In the genomic region with DNA sequence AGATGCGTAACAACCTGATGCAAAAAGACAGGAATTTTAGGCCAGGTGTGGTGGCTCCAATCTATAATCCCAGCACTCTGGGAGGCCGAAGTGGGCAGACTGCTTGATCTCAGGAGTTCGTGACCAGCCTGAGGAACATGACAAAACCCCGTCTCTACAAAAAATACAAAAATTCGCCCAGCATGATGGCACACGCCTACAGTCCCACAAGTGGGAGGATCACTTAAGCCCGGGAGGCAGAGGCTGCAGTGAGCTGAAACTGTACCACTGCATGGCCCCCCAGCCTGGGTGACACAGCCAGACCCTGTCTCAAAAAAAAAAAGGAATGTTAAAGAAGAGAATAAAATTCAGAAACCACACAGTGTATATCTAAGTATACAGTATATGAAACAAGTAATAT, we compare ENCODE assay signal across 23 cellular contexts. TPM values are rescaled to one million over a fixed set of nuclear protein-coding genes. Genes with fewer than 3 reads are reported as not detected.
DNase-seq lines count a peak whose midpoint lies in the region; TF ChIP-seq lines count a peak whose summit lies in the region.
"Had no signal": no experiment of that assay in that cellular context is flagged by ENCODE, and none has a peak within 500 bp of the region (broad histone marks: within the 10 kb centered on the region; RNA-seq: fewer than 3 reads in every experiment).

No MANE protein-coding gene starts in this region.

- CTCF ChIA-PET in HEK293 (lab: Yijun Ruan, JAX), result no interaction called here

- H3K4me3 ChIP-seq in HEK293 (ENCODE audit: low read depth, low read length) (no peak overlapping the region), epithelial cell of esophagus (ENCODE audit: low read length) (no peak overlapping the region)
- H3K4me3 ChIP-seq: A549; BLaER1 treated with 17β-estradiol and CSF1 and Interleukin-3, amounts not matched to agents 10 nM and 100 nM; GM12878; MG63 had no signal

- H3K4me3 Mint-ChIP-seq in activated T-helper 1 cell treated with anti-CD3 and anti-CD28 coated beads, Interleukin-12 subunit alpha, Interleukin-12 subunit beta, Interleukin-2, Interleukin-4 antibody, amounts not matched to agents 30 ng/mL and 10 ng/mL and 1 ng/mL, durations not matched to agents 14 hours and 24 hours and 36 hours, result no peak overlapping the region
- H3K4me3 Mint-ChIP-seq in neural crest cell, result no peak overlapping the region
- H3K4me3 Mint-ChIP-seq: CD8-positive, alpha-beta T cell had no signal

- H3K9me3 Mint-ChIP-seq in activated T-helper 1 cell treated with anti-CD3 and anti-CD28 coated beads, Interleukin-12 subunit alpha, Interleukin-12 subunit beta, Interleukin-2, Interleukin-4 antibody, amounts not matched to agents 30 ng/mL and 10 ng/mL and 1 ng/mL, durations not matched to agents 14 hours and 24 hours and 36 hours, result no peaks in the 10 kb centered on the region
- no peaks in the 10 kb centered on the region for H3K9me3 Mint-ChIP-seq in neural crest cell
- H3K9me3 Mint-ChIP-seq: CD8-positive, alpha-beta T cell had no signal

- no peaks in the 10 kb centered on the region for H3K27me3 Mint-ChIP-seq in activated T-helper 1 cell treated with anti-CD3 and anti-CD28 coated beads, Interleukin-12 subunit alpha, Interleukin-12 subunit beta, Interleukin-2, Interleukin-4 antibody, amounts not matched to agents 30 ng/mL and 10 ng/mL and 1 ng/mL, durations not matched to agents 14 hours and 24 hours and 36 hours (ENCODE audit: insufficient read depth)
- no peaks in the 10 kb centered on the region for H3K27me3 Mint-ChIP-seq in neural crest cell (ENCODE audit: low read depth)

- H3K27ac Mint-ChIP-seq in activated T-helper 1 cell treated with anti-CD3 and anti-CD28 coated beads, Interleukin-12 subunit alpha, Interleukin-12 subunit beta, Interleukin-2, Interleukin-4 antibody, amounts not matched to agents 30 ng/mL and 10 ng/mL and 1 ng/mL, durations not matched to agents 14 hours and 24 hours and 36 hours, result peak overlapping the region; percentile 40
- H3K27ac Mint-ChIP-seq in neural crest cell (ENCODE audit: unreplicated experiment), result peak overlapping the region; percentile 59
- H3K27ac Mint-ChIP-seq: CD8-positive, alpha-beta T cell had no signal

- H3K36me3 ChIP-seq in HEK293 (ENCODE audit: control insufficient read depth in 2 of 2, insufficient read depth in 1 of 2, low read length in 2 of 2), result no peaks in the 10 kb centered on the region; a peak in 1 of 3 replicates

- H3K4me1 ChIP-seq in HEK293 (ENCODE audit: control insufficient read depth, insufficient read depth, low read length), result peaks cover 9% of the 10 kb centered on the region

- 0 out of 2 replicates have a peak overlapping the region, but pooled peaks have one; percentile 19 for H3K27ac ChIP-seq in HEK293 (ENCODE audit: extremely low read depth, low read depth, low read length)
- H3K27ac ChIP-seq: A549; BLaER1 treated with 17β-estradiol and CSF1 and Interleukin-3, amounts not matched to agents 10 nM and 100 nM had no signal

- H3K9me3 ChIP-seq in HEK293 (ENCODE audit: control insufficient read depth, insufficient read depth, low read depth, low read length), result no peaks in the 10 kb centered on the region
- H3K9me3 ChIP-seq: A549; BLaER1 treated with 17β-estradiol and CSF1 and Interleukin-3, amounts not matched to agents 10 nM and 100 nM; Caco-2; MG63 had no signal

- peaks cover 6% of the 10 kb centered on the region for H3K36me3 Mint-ChIP-seq in activated T-helper 1 cell treated with anti-CD3 and anti-CD28 coated beads, Interleukin-12 subunit alpha, Interleukin-12 subunit beta, Interleukin-2, Interleukin-4 antibody, amounts not matched to agents 30 ng/mL and 10 ng/mL and 1 ng/mL, durations not matched to agents 14 hours and 24 hours and 36 hours (ENCODE audit: low read depth)
- H3K36me3 Mint-ChIP-seq in neural crest cell (ENCODE audit: low read depth), result peaks cover 4% of the 10 kb centered on the region

- DNase-seq in activated T-helper 1 cell treated with anti-CD3 and anti-CD28 coated beads, Interleukin-12 subunit alpha, Interleukin-12 subunit beta, Interleukin-2, Interleukin-4 antibody, amounts not matched to agents 30 ng/mL and 10 ng/mL and 1 ng/mL, durations not matched to agents 14 hours and 24 hours and 36 hours (ENCODE audit: low spot score), result no peak
- DNase-seq in epithelial cell of esophagus (ENCODE audit: low read depth), result peak; percentile 12
- no peak for DNase-seq in neural crest cell (ENCODE audit: low read depth, low spot score)
- DNase-seq in mucosa of gallbladder (ENCODE audit: low spot score), result no peak
- DNase-seq in GF-D8 (lab: John Stamatoyannopoulos, UW), result no peak
- DNase-seq in NCI-H187 (lab: John Stamatoyannopoulos, UW), result no peak
- DNase-seq: AML-193; Caco-2; CD8-positive, alpha-beta T cell; KG1; MG63; NCI-H1694; NCI-H2081 treated with DMSO at 0.1 percent for 48 hours; NCI-H2171; NCI-H226; NCI-H510A; NCI-H69; RPMI8226; SHP77 treated with DMSO at 0.1 percent for 48 hours had no signal

- H3K4me1 Mint-ChIP-seq in activated T-helper 1 cell treated with anti-CD3 and anti-CD28 coated beads, Interleukin-12 subunit alpha, Interleukin-12 subunit beta, Interleukin-2, Interleukin-4 antibody, amounts not matched to agents 30 ng/mL and 10 ng/mL and 1 ng/mL, durations not matched to agents 14 hours and 24 hours and 36 hours (ENCODE audit: low read depth), result no peaks in the 10 kb centered on the region
- peaks cover 17% of the 10 kb centered on the region for H3K4me1 Mint-ChIP-seq in neural crest cell

- TF ChIP-seq CTCF in HEK293 (tag by site-specific recombination; IDR thresholded peaks at IDR 0.05), result no peak
- TF ChIP-seq CTCF in epithelial cell of esophagus (IDR thresholded peaks at IDR 0.05; ENCODE audit: insufficient read depth, low read depth, low read length, missing control alignments), result no peak
- no peak for TF ChIP-seq CTCF in neural crest cell (conservative IDR thresholded peaks at IDR 0.05)

- POLR2A ChIA-PET in HEK293 (lab: Yijun Ruan, JAX), result no interaction called here

- intact Hi-C loops in activated T-helper 1 cell treated with anti-CD3 and anti-CD28 coated beads, Interleukin-12 subunit alpha, Interleukin-12 subunit beta, Interleukin-2, Interleukin-4 antibody, amounts not matched to agents 30 ng/mL and 10 ng/mL and 1 ng/mL, durations not matched to agents 14 hours and 24 hours and 36 hours (cut with micrococcal nuclease), result no loop called here

TF ChIP-seq in HEK293, 187 proteins besides CTCF, POLR2A, EP300 and RAD21 (continues in another document):
- TF ChIP-seq, protein P1, sequence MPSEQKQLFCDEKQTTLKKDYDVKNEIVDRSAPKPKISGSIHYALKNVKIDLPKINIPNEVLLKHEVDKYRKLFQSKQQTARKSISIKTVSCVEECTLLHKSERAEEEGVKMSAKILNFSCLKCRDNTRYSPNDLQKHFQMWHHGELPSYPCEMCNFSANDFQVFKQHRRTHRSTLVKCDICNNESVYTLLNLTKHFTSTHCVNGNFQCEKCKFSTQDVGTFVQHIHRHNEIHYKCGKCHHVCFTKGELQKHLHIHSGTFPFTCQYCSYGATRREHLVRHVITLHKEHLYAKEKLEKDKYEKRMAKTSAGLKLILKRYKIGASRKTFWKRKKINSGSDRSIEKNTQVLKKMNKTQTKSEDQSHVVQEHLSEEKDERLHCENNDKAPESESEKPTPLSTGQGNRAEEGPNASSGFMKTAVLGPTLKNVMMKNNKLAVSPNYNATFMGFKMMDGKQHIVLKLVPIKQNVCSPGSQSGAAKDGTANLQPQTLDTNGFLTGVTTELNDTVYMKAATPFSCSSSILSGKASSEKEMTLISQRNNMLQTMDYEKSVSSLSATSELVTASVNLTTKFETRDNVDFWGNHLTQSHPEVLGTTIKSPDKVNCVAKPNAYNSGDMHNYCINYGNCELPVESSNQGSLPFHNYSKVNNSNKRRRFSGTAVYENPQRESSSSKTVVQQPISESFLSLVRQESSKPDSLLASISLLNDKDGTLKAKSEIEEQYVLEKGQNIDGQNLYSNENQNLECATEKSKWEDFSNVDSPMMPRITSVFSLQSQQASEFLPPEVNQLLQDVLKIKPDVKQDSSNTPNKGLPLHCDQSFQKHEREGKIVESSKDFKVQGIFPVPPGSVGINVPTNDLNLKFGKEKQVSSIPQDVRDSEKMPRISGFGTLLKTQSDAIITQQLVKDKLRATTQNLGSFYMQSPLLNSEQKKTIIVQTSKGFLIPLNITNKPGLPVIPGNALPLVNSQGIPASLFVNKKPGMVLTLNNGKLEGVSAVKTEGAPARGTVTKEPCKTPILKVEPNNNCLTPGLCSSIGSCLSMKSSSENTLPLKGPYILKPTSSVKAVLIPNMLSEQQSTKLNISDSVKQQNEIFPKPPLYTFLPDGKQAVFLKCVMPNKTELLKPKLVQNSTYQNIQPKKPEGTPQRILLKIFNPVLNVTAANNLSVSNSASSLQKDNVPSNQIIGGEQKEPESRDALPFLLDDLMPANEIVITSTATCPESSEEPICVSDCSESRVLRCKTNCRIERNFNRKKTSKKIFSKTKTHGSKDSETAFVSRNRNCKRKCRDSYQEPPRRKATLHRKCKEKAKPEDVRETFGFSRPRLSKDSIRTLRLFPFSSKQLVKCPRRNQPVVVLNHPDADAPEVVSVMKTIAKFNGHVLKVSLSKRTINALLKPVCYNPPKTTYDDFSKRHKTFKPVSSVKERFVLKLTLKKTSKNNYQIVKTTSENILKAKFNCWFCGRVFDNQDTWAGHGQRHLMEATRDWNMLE (tag by site-specific recombination; conservative IDR thresholded peaks at IDR 0.05; ENCODE audit: low read depth), result no peak
- TF ChIP-seq SCRT2 (tag by site-specific recombination; IDR thresholded peaks at IDR 0.05) (peak; percentile 25; the same call in 1 of the 2 replicates), ZNF560 (tag by site-specific recombination; IDR thresholded peaks at IDR 0.05; ENCODE audit: borderline replicate concordance) (no peak), KLF9 (tag by site-specific recombination; IDR thresholded peaks at IDR 0.05; ENCODE audit: low read depth) (no peak), ZFHX2 (tag by site-specific recombination; conservative IDR thresholded peaks at IDR 0.05) (peak; percentile 94), ZNF600 (tag by site-specific recombination; IDR thresholded peaks at IDR 0.05) (peak; percentile 57; the same call in 1 of the 2 replicates), TCF7L2 (IDR thresholded peaks at IDR 0.05; ENCODE audit: borderline replicate concordance, low read depth, low read length) (no peak)
- TF ChIP-seq, protein P2, sequence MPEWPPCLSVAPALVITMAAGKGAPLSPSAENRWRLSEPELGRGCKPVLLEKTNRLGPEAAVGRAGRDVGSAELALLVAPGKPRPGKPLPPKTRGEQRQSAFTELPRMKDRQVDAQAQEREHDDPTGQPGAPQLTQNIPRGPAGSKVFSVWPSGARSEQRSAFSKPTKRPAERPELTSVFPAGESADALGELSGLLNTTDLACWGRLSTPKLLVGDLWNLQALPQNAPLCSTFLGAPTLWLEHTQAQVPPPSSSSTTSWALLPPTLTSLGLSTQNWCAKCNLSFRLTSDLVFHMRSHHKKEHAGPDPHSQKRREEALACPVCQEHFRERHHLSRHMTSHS (tag by site-specific recombination; IDR thresholded peaks at IDR 0.05), result no peak

RNA-seq across cellular contexts. Expression of a gene that starts 40.7 kb away (rescaled TPM):
- 28.0 and 31.7 TPM in 2 replicates for total RNA-seq in activated T-helper 1 cell treated with anti-CD3 and anti-CD28 coated beads, Interleukin-12 subunit alpha, Interleukin-12 subunit beta, Interleukin-2, Interleukin-4 antibody, amounts not matched to agents 30 ng/mL and 10 ng/mL and 1 ng/mL, durations not matched to agents 14 hours and 24 hours and 36 hours
- total RNA-seq in neural crest cell (41.1 and 42.0 TPM in 2 replicates), mucosa of gallbladder (35.4 TPM)
